ENCODE assay signal across 30 cellular contexts in genomic region chr22:34841911-34842310, GRCh38.
A peak's percentile ranks its signal among the peaks of the same experiment; 100 is the strongest.
DNase-seq lines count a peak whose midpoint lies in the region; ATAC-seq, FAIRE-seq and TF ChIP-seq lines count a peak whose summit lies in the region.
"Had no signal": no experiment of that assay in that cellular context is flagged by ENCODE, and none has a peak within 500 bp of the region (broad histone marks: within the 10 kb centered on the region; RNA-seq: fewer than 3 reads in every experiment).

No MANE protein-coding gene starts in this region.

- peaks cover 1% of the 10 kb centered on the region; the same call in 1 of the 2 replicates for H3K23me2 ChIP-seq in H1 (ENCODE audit: low read depth, low read length)

- H4K20me1 ChIP-seq in H1 (replicated peaks in 1 of 2; ENCODE audit: control insufficient read depth in 1 of 2, insufficient read depth in 2 of 2, low read length in 2 of 2): no peaks in the 10 kb centered on the region

- 65% methylated on average over 4 of the region's 4 CpGs; no CpG with 5 or more reads in 1 of the 2 experiments for WGBS in H1 (ENCODE audit: extremely low coverage in 1 of 2, insufficient coverage in 1 of 2, insufficient read length in 1 of 2, insufficient replicate concordance in 2 of 2, low coverage in 1 of 2, low lambda C conversion rate in 2 of 2, missing lambda C conversion rate in 1 of 2), 2 experiments
- WGBS in mesodermal cell (ENCODE audit: insufficient coverage in 2 of 2), 2 experiments: 38 to 50% methylated on average over 1 of the region's 4 CpGs

- no peak for FAIRE-seq in H1 (lab: Jason Lieb, UNC)
- FAIRE-seq: colon, H54 had no signal

- H3K56ac ChIP-seq in H1 (replicated peaks; ENCODE audit: insufficient read length, low read depth, low read length): peak overlapping the region; percentile 59

- H2BK12ac ChIP-seq in H1 (ENCODE audit: low read depth, low read length): peak overlapping the region; percentile 52; the same call in 1 of the 2 replicates

- CTCF ChIA-PET in H1 (lab: Charles Lee; ENCODE audit: partially characterized antibody): interaction anchor here (0.7 to 2.8 kb wide), 14 partner anchors 9 to 427 kb away, joined by 3 to 9 read pairs (median 4); no protein-coding TSS in a partner anchor

- peak overlapping the region; percentile 83 for H3K27ac ChIP-seq in H1 (ENCODE audit: low read depth, low read length)
- H3K27ac ChIP-seq in mesodermal cell (ENCODE audit: low read depth, low read length, severe bottlenecking): peak overlapping the region; percentile 89
- H3K27ac ChIP-seq: breast epithelium, parathyroid adenoma, PC-9, suprapubic skin had no signal

- no peak overlapping the region for H4K8ac ChIP-seq in H1 (ENCODE audit: extremely low read depth, insufficient read depth, low read length)

- H3K4me3 ChIP-seq in H1 (ENCODE audit: extremely low read depth in 1 of 4, insufficient read depth in 2 of 4, low read depth in 3 of 4, low read length in 4 of 4) (peak overlapping the region in 1 of 4 experiments; percentile 23; a peak in 2 of 8 replicates), mesodermal cell (ENCODE audit: extremely low read depth, insufficient read depth, low read length, poor library complexity, severe bottlenecking) (no peak overlapping the region)
- H3K4me3 ChIP-seq: breast epithelium, PC-9, skin epidermis, suprapubic skin had no signal

- no peak for TF ChIP-seq POLR2A in H1 (IDR thresholded peaks at IDR 0.05; ENCODE audit: control extremely low read depth in 1 of 2, low read depth in 2 of 2, low read length in 2 of 2)

- ATAC-seq in GM21737 (IDR thresholded peaks at IDR 0.05; ENCODE audit: unreplicated experiment) (no peak), GM18520 (IDR thresholded peaks at IDR 0.05; ENCODE audit: unreplicated experiment) (no peak)
- ATAC-seq: activated CD4-positive, alpha-beta T cell treated with anti-CD3 and anti-CD28 coated beads for 36 hours; activated CD8-positive, alpha-beta T cell treated with anti-CD3 and anti-CD28 coated beads, Interleukin-2, amount 10 ng/mL, durations not matched to agents 7 days and 5 days; natural killer cell had no signal

- H3K4me1 ChIP-seq in H1 (replicated peaks in 1 of 4; ENCODE audit: control insufficient read depth in 3 of 4, insufficient read depth in 4 of 4, low read length in 3 of 4) (peaks cover 2 to 16% (median 12%) of the 10 kb centered on the region in 4 experiments; a peak in 4 of 7 replicates), mesodermal cell (ENCODE audit: control insufficient read depth, insufficient read depth, low read length, poor library complexity, severe bottlenecking) (peaks cover 39% of the 10 kb centered on the region)
- H3K4me1 ChIP-seq: breast epithelium, parathyroid adenoma had no signal

- no peaks in the 10 kb centered on the region for H3K27me3 ChIP-seq in H1 (replicated peaks in 1 of 4; ENCODE audit: control insufficient read depth in 3 of 4, extremely low read depth in 1 of 4, insufficient read depth in 3 of 4, low read length in 3 of 4)
- H3K27me3 ChIP-seq: suprapubic skin had no signal

- no peaks in the 10 kb centered on the region for H3K79me2 ChIP-seq in H1 (ENCODE audit: control insufficient read depth in 1 of 2, insufficient read depth in 2 of 2, low read length in 2 of 2)
- H3K79me2 ChIP-seq: parathyroid adenoma had no signal

- intact Hi-C loops in head of caudate nucleus (cut with DNase I): no loop called here

- POLR2A ChIA-PET in H1 (lab: Charles Lee; ENCODE audit: partially characterized antibody): no interaction called here

- peak overlapping the region; percentile 7 for H3K4ac ChIP-seq in H1 (replicated peaks; ENCODE audit: insufficient read length, low read depth, low read length)

- TF ChIP-seq RAD21 in H1 (IDR thresholded peaks at IDR 0.05 in 1 of 2, conservative IDR thresholded peaks at IDR 0.05 in 1 of 2; ENCODE audit: low read depth in 2 of 2, low read length in 2 of 2): no peak

- peak overlapping the region; percentile 77; the same call in 1 of the 2 replicates for H2BK20ac ChIP-seq in H1 (ENCODE audit: low read length)

- no peaks in the 10 kb centered on the region for H3K79me1 ChIP-seq in H1 (ENCODE audit: low read depth, low read length)

- H2BK5ac ChIP-seq in H1 (ENCODE audit: low read depth, low read length): peak overlapping the region; percentile 97

- no peak overlapping the region; a peak in 1 of 7 replicates for H3K9ac ChIP-seq in H1 (replicated peaks in 1 of 4; ENCODE audit: extremely low read depth in 1 of 4, low read depth in 3 of 4, low read length in 3 of 4)
- H3K9ac ChIP-seq: parathyroid adenoma had no signal

- no peak overlapping the region for H3K14ac ChIP-seq in H1 (ENCODE audit: insufficient read length)

- H3K9me3 ChIP-seq in H1 (ENCODE audit: insufficient read depth in 2 of 2, low read depth in 1 of 2, low read length in 1 of 2) (peaks cover 12 to 15% of the 10 kb centered on the region in 2 experiments), mesodermal cell (ENCODE audit: control insufficient read depth, low read length) (peaks cover 14% of the 10 kb centered on the region)
- H3K9me3 ChIP-seq: breast epithelium, suprapubic skin had no signal

- no peak for TF ChIP-seq EP300 in H1 (IDR thresholded peaks at IDR 0.05; ENCODE audit: borderline replicate concordance in 1 of 2, low read depth in 2 of 2, low read length in 2 of 2)

- H3K18ac ChIP-seq in H1 (ENCODE audit: extremely low read depth, low read length): peak overlapping the region; percentile 60

- H2BK120ac ChIP-seq in H1 (replicated peaks; ENCODE audit: low read depth, low read length): peak overlapping the region; percentile 97

- TF ChIP-seq CTCF in H1 (IDR thresholded peaks at IDR 0.05; ENCODE audit: control extremely low read depth in 1 of 3, insufficient read depth in 1 of 3, low read depth in 1 of 3, low read length in 3 of 3): no peak

- no peak overlapping the region for H3K23ac ChIP-seq in H1 (ENCODE audit: insufficient read length)

- DNase-seq in EH (ENCODE audit: low read depth) (peak; percentile 31), M059J (ENCODE audit: low read depth) (peak; percentile 15), H1 (ENCODE audit: low read depth in 1 of 2, low spot score in 2 of 2) (no peak), cortex of kidney (lab: John Stamatoyannopoulos, UW) (no peak), head of caudate nucleus (no peak)
- DNase-seq: activated CD4-positive, alpha-beta T cell treated with anti-CD3 and anti-CD28 coated beads for 36 hours; activated CD8-positive, alpha-beta T cell treated with anti-CD3 and anti-CD28 coated beads, Interleukin-2, amount 10 ng/mL, durations not matched to agents 7 days and 5 days; amygdala; DND-41; effector memory CD4-positive, alpha-beta T cell; Kasumi-1; natural killer cell; NCI-H1417 treated with DMSO at 0.1 percent for 48 hours; NCI-H2081 treated with DMSO at 0.1 percent for 48 hours; NCI-H226; NCI-H526 treated with DMSO at 0.1 percent for 48 hours; NK-92 treated with Interleukin-12 subunit alpha and Interleukin-12 subunit beta, amount 100 ng/mL, for 24 hours; PC-9; SHP77; stimulated activated naive CD4-positive, alpha-beta T cell treated with Interleukin-2 at 50 U/mL for 16 hours; SW 1271 had no signal

- no peak overlapping the region for H2BK15ac ChIP-seq in H1 (ENCODE audit: low read length)

- H3K36me3 ChIP-seq in H1 (ENCODE audit: control insufficient read depth in 2 of 4, insufficient read depth in 4 of 4, low read length in 3 of 4) (peaks cover 0 to 12% (median 1%) of the 10 kb centered on the region in 4 experiments; a peak in 3 of 8 replicates), mesodermal cell (ENCODE audit: control insufficient read depth, insufficient read depth, low read length) (peaks cover 8% of the 10 kb centered on the region)
- H3K36me3 ChIP-seq: breast epithelium, suprapubic skin had no signal

- H4K91ac ChIP-seq in H1 (replicated peaks; ENCODE audit: insufficient read length, low read length): peak overlapping the region; percentile 86

- H4K5ac ChIP-seq in H1 (ENCODE audit: insufficient read length, low read depth, low read length): peak overlapping the region; percentile 85

- H3K4me2 ChIP-seq in H1 (ENCODE audit: insufficient read depth in 1 of 2, low read depth in 2 of 2, low read length in 2 of 2): peak overlapping the region; percentile 47 to 59
- H3K4me2 ChIP-seq: PC-9 had no signal

- H2AFZ ChIP-seq in H1 (ENCODE audit: low read length): no peak overlapping the region
- H2AFZ ChIP-seq: parathyroid adenoma, PC-9 had no signal

- H2AK5ac ChIP-seq in H1 (ENCODE audit: low read depth, low read length): 0 out of 2 replicates have a peak overlapping the region, but pooled peaks have one; percentile 44

TF ChIP-seq in H1, 55 proteins besides CTCF, POLR2A, EP300 and RAD21 (continues in another document):
- no peak for TF ChIP-seq SP2 (IDR thresholded peaks at IDR 0.05; ENCODE audit: low read length)
- no peak for TF ChIP-seq HDAC2 (IDR thresholded peaks at IDR 0.05; ENCODE audit: borderline replicate concordance in 1 of 2, low read depth in 2 of 2, low read length in 2 of 2)
- TF ChIP-seq ATF2 (IDR thresholded peaks at IDR 0.05; ENCODE audit: low read length): no peak
- TF ChIP-seq CHD1 (IDR thresholded peaks at IDR 0.05; ENCODE audit: low read depth, low read length): no peak
- no peak for TF ChIP-seq ASH2L (IDR thresholded peaks at IDR 0.05; ENCODE audit: low read length)
- no peak for TF ChIP-seq ZNF274 (IDR thresholded peaks at IDR 0.05; ENCODE audit: borderline replicate concordance, extremely low read depth, low read length)
- TF ChIP-seq KDM4A (IDR thresholded peaks at IDR 0.05; ENCODE audit: low read depth, low read length, severe bottlenecking): no peak
- TF ChIP-seq JUND (IDR thresholded peaks at IDR 0.05; ENCODE audit: low read length): no peak
- TF ChIP-seq RNF2 (IDR thresholded peaks at IDR 0.05; ENCODE audit: borderline replicate concordance, low read depth, low read length, missing control alignments, poor library complexity, severe bottlenecking): no peak
- no peak for TF ChIP-seq RBBP5 (IDR thresholded peaks at IDR 0.05; ENCODE audit: borderline replicate concordance, low read depth, low read length)
- no peak for TF ChIP-seq SIX5 (IDR thresholded peaks at IDR 0.05; ENCODE audit: low read depth, low read length)
- TF ChIP-seq POLR2AphosphoS5 (IDR thresholded peaks at IDR 0.05; ENCODE audit: low read depth, low read length): no peak
- no peak for TF ChIP-seq YY1 (IDR thresholded peaks at IDR 0.05; ENCODE audit: low read depth, low read length)

Comparison
In these comparisons a context has a peak if more than half of its experiments do, and no peak if none do; other contexts are left out.
1. DNase-seq: peak in EH (single experiment) and M059J (single experiment); none in H1 (0 of 2), cortex of kidney (single experiment) and head of caudate nucleus (0 of 42).